In genomic region chr3:124773351-124774304, GRCh38 we compare ENCODE assay signal across 12 cellular contexts. TPM values are rescaled to one million over a fixed set of nuclear protein-coding genes. Genes with fewer than 3 reads are reported as not detected.
DNase-seq lines count a peak whose midpoint lies in the region; ATAC-seq, FAIRE-seq and TF ChIP-seq lines count a peak whose summit lies in the region.
"Had no signal": no experiment of that assay in that cellular context is flagged by ENCODE, and none has a peak within 500 bp of the region (broad histone marks: within the 10 kb centered on the region; RNA-seq: fewer than 3 reads in every experiment).

No MANE protein-coding gene starts in this region.

- peak overlapping the region in 3 of 5 donors; percentile 58 to 84 (median 71) for H3K27ac ChIP-seq in adrenal gland
- peak overlapping the region; percentile 93 for H3K27ac ChIP-seq in mesodermal cell (ENCODE audit: low read depth, low read length, severe bottlenecking)
- peak overlapping the region; percentile 44 to 75 for H3K27ac ChIP-seq in thoracic aorta

- H3K27me3 ChIP-seq in adrenal gland = no peaks in the 10 kb centered on the region
- H3K27me3 ChIP-seq in thoracic aorta (replicated peaks; ENCODE audit: insufficient read depth) = no peaks in the 10 kb centered on the region

- TF ChIP-seq CTCF in adrenal gland (IDR thresholded peaks at IDR 0.05) = no peak
- no peak for TF ChIP-seq CTCF in thoracic aorta (IDR thresholded peaks at IDR 0.05)

- no peak for FAIRE-seq in GM12891 (lab: Jason Lieb, UNC)

- WGBS in adrenal gland, 4 donors = 91 to 95% (median 94%) methylated on average over 11 to 17 of the region's 17 CpGs
- 93 to 99% methylated on average over 7 to 15 of the region's 17 CpGs for WGBS in mesodermal cell (ENCODE audit: insufficient coverage in 2 of 2), 2 experiments

- H3K4me1 ChIP-seq in adrenal gland (replicated peaks in 1 of 2) (peaks cover 16 to 51% of the 10 kb centered on the region in 2 donors), mesodermal cell (ENCODE audit: control insufficient read depth, insufficient read depth, low read length, poor library complexity, severe bottlenecking) (peaks cover 49% of the 10 kb centered on the region), thoracic aorta (ENCODE audit: control insufficient read depth in 1 of 2, low read depth in 2 of 2) (peaks cover 40 to 78% of the 10 kb centered on the region in 2 donors)

- no peak for TF ChIP-seq POLR2A in adrenal gland (IDR thresholded peaks at IDR 0.05)
- no peak for TF ChIP-seq POLR2A in GM12891 (IDR thresholded peaks at IDR 0.05; ENCODE audit: low read depth, low read length)

- no peaks in the 10 kb centered on the region for H3K9me3 ChIP-seq in adrenal gland (replicated peaks in 1 of 3)
- no peaks in the 10 kb centered on the region for H3K9me3 ChIP-seq in mesodermal cell (ENCODE audit: control insufficient read depth, low read length)
- H3K9me3 ChIP-seq in thoracic aorta = no peaks in the 10 kb centered on the region
- H3K9me3 ChIP-seq: mucosa of descending colon had no signal

- H3K36me3 ChIP-seq in adrenal gland (replicated peaks in 1 of 2) (peaks cover 0 to 4% of the 10 kb centered on the region in 2 donors), mesodermal cell (ENCODE audit: control insufficient read depth, insufficient read depth, low read length) (peaks cover 25% of the 10 kb centered on the region), thoracic aorta (peaks cover 8% of the 10 kb centered on the region)

- H3K4me3 ChIP-seq in adrenal gland (no peak overlapping the region), mesodermal cell (ENCODE audit: extremely low read depth, insufficient read depth, low read length, poor library complexity, severe bottlenecking) (no peak overlapping the region), thoracic aorta (no peak overlapping the region)
- H3K4me3 ChIP-seq: mucosa of descending colon had no signal

- no peak for ATAC-seq in thoracic aorta (ENCODE audit: insufficient number of reproducible peaks, low FRiP score, low read depth)
- ATAC-seq: mucosa of descending colon had no signal

- DNase-seq in NCI-H1694 (lab: John Stamatoyannopoulos, UW) = peak; percentile 37
- no peak for DNase-seq in adrenal gland
- no peak for DNase-seq in thoracic aorta (ENCODE audit: low spot score)
- DNase-seq in activated CD4-positive, alpha-beta T cell treated with anti-CD3 and anti-CD28 coated beads for 1 hour = no peak
- DNase-seq in GM12891 (ENCODE audit: insufficient read length, low spot score) = no peak
- no peak for DNase-seq in NCI-H2029 treated with DMSO at 0.1 percent for 48 hours (lab: John Stamatoyannopoulos, UW)
- DNase-seq: activated naive CD4-positive, alpha-beta T cell treated with anti-CD3 and anti-CD28 coated beads, Interleukin-2, amount 50 U/mL, for 16 hours; CD4-positive, alpha-beta memory T cell; GDM1; mucosa of descending colon; NCI-H1436 had no signal

- intact Hi-C loops in adrenal gland (cut with DNase I) = no loop called here

TF ChIP-seq in GM12891, 5 proteins besides CTCF, POLR2A, EP300 and RAD21:
- no peak for TF ChIP-seq POU2F2 (IDR thresholded peaks at IDR 0.05; ENCODE audit: low read depth, low read length)
- no peak for TF ChIP-seq SPI1 (IDR thresholded peaks at IDR 0.05; ENCODE audit: low read depth, low read length)
- TF ChIP-seq PAX5 (IDR thresholded peaks at IDR 0.05; ENCODE audit: insufficient read depth, low read length, severe bottlenecking) = no peak
- TF ChIP-seq POLR2AphosphoS5 (IDR thresholded peaks at IDR 0.05; ENCODE audit: low read depth, low read length) = no peak
- no peak for TF ChIP-seq TAF1 (IDR thresholded peaks at IDR 0.05; ENCODE audit: low read depth, low read length)

RNA-seq across cellular contexts. Expression of gene UMPS, which starts 43.4 kb away (rescaled TPM):
- total RNA-seq in adrenal gland (10 to 100 TPM; 15.1 to 42.2 (median 26.8) TPM), thoracic aorta (10 to 100 TPM; 20.8 to 29.6 TPM)
- polyA plus RNA-seq in adrenal gland = 10 to 100 TPM in 2 of 3 donors, 1 to 10 TPM in 1; 8.8 to 45.9 (median 17.7) TPM
- polyA plus RNA-seq in mesodermal cell (2013, experiment 1 of 2) = 26.2 TPM
- polyA plus RNA-seq in mesodermal cell (2013, experiment 2 of 2) = 21.8 TPM
- 25.9 TPM for polyA plus RNA-seq in GM12891 (2012; ENCODE audit: low read depth, missing spikeins)
